In genomic region chr2:186848873-186849578, GRCh38 we compare ENCODE assay signal across 8 cellular contexts. TPM values are rescaled to one million over a fixed set of nuclear protein-coding genes. Genes with fewer than 3 reads are reported as not detected.
DNase-seq lines count a peak whose midpoint lies in the region; ATAC-seq and TF ChIP-seq lines count a peak whose summit lies in the region.

TSS of gene ZSWIM2 (minus strand) at chr2:186849170. CDS start at chr2:186849130, 40 bp downstream.

- H3K4me1 ChIP-seq in thyroid gland, result peaks cover 0 to 7% of the 10 kb centered on the region in 2 donors

- no peaks in the 10 kb centered on the region for H3K9me3 ChIP-seq in thyroid gland

- DNase-seq in GM10248 (ENCODE audit: extremely low spot score) (peak; percentile 24), NCI-H2081 (lab: John Stamatoyannopoulos, UW) (peak; percentile 75 to 87), fibroblast of pulmonary artery (ENCODE audit: low read depth) (peak; percentile 95), myocyte (ENCODE audit: low read depth) (peak; percentile 67), thyroid gland (peak; percentile 34 to 44), 8988T (no peak)
- DNase-seq in activated T-cell treated with anti-CD3 and anti-CD28 coated beads, Interleukin-2, amount 50 U/mL, for 24 hours, result peak; percentile 30

- H3K27me3 ChIP-seq in thyroid gland, result no peaks in the 10 kb centered on the region

- TF ChIP-seq POLR2A in thyroid gland (IDR thresholded peaks at IDR 0.05), result no peak

- ATAC-seq in HG02678 (IDR thresholded peaks at IDR 0.05; ENCODE audit: unreplicated experiment), result peak; percentile 72

- TF ChIP-seq CTCF in GM10248 (IDR thresholded peaks at IDR 0.05; ENCODE audit: control extremely low read depth, extremely low read depth, low read depth, missing control alignments) (no peak), fibroblast of pulmonary artery (IDR thresholded peaks at IDR 0.05; ENCODE audit: low read length, missing control alignments) (no peak), thyroid gland (IDR thresholded peaks at IDR 0.05) (no peak)

- CTCF ChIA-PET in GM10248 (lab: Yijun Ruan, JAX), result interaction anchor here (1.2 kb wide), 1 partner anchor 14 kb away, joined by 3 read pairs; no protein-coding TSS in a partner anchor

- peaks cover 12% of the 10 kb centered on the region for H3K4me1 Mint-ChIP-seq in activated T-cell treated with anti-CD3 and anti-CD28 coated beads, Interleukin-2, amount 50 U/mL, for 24 hours (ENCODE audit: low read depth)

- no peaks in the 10 kb centered on the region for H3K36me3 Mint-ChIP-seq in activated T-cell treated with anti-CD3 and anti-CD28 coated beads, Interleukin-2, amount 50 U/mL, for 24 hours (ENCODE audit: low read depth)

- intact Hi-C loops in thyroid gland (cut with DNase I), result no loop called here

- POLR2A ChIA-PET in GM10248 (lab: Yijun Ruan, JAX), result no interaction called here

- H3K27me3 Mint-ChIP-seq in activated T-cell treated with anti-CD3 and anti-CD28 coated beads, Interleukin-2, amount 50 U/mL, for 24 hours, result peaks cover 30% of the 10 kb centered on the region

- H3K9me3 Mint-ChIP-seq in activated T-cell treated with anti-CD3 and anti-CD28 coated beads, Interleukin-2, amount 50 U/mL, for 24 hours, result peaks cover 3% of the 10 kb centered on the region

- H3K4me3 Mint-ChIP-seq in activated T-cell treated with anti-CD3 and anti-CD28 coated beads, Interleukin-2, amount 50 U/mL, for 24 hours, result peak within 1 kb of the TSS; percentile 58

- 8% methylated on average over 24 of the region's 39 CpGs for WGBS in thyroid gland, 2 donors

- H3K36me3 ChIP-seq in thyroid gland, result no peaks in the 10 kb centered on the region

- H3K27ac ChIP-seq in thyroid gland, result no peak within 1 kb of the TSS

- H3K4me3 ChIP-seq in fibroblast of pulmonary artery (replicated peaks; ENCODE audit: low read depth, low read length) (peak within 1 kb of the TSS; percentile 64), thyroid gland (replicated peaks in 1 of 3) (peak within 1 kb of the TSS in 1 of 3 donors; percentile 39)

- no peak within 1 kb of the TSS for H3K27ac Mint-ChIP-seq in activated T-cell treated with anti-CD3 and anti-CD28 coated beads, Interleukin-2, amount 50 U/mL, for 24 hours

RNA-seq across cellular contexts. Expression of gene ZSWIM2, which starts in this region (rescaled TPM):
- total RNA-seq in myocyte (0.16 TPM in 1 of 2 replicates, not detected in the other), thyroid gland (not detected)
- polyA plus RNA-seq in myocyte (2012), result 0.08 TPM

Comparison
In these comparisons a context has a peak if more than half of its experiments do, and no peak if none do; other contexts are left out.
1. Peak in DNase-seq in myocyte; RNA of the gene not detected or under 1 TPM.
2. Peak in DNase-seq in thyroid gland; RNA of the gene not detected or under 1 TPM.